Comparison of ENCODE assay signal across 11 cellular contexts in the genomic region with DNA sequence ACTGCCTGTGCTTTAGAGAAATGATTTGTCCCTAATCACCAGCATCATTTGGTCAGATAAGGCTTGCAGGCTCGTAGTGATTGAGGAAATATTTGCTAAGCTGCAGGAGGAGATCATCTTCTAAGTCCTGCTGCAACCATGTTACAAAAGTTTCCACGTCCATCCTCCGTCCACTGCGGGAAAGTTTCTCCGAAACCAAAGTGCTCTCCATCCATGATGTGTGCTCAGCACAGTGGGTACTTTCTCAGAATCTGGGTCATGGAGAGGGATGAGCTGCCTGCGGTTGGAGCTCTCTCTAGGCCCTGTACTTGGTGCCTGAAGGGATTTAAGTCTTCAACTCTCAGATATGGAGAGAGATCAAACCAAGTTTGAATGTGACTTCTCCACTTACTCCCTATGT. TPM values are rescaled to one million over a fixed set of nuclear protein-coding genes. Genes with fewer than 3 reads are reported as not detected.
DNase-seq lines count a peak whose midpoint lies in the region; TF ChIP-seq lines count a peak whose summit lies in the region.
"Had no signal": no experiment of that assay in that cellular context is flagged by ENCODE, and none has a peak within 500 bp of the region (broad histone marks: within the 10 kb centered on the region; RNA-seq: fewer than 3 reads in every experiment).

No MANE protein-coding gene starts in this region.

- POLR2A ChIA-PET in HEK293T (lab: Yijun Ruan, JAX), result interaction anchor here (0.6 kb wide), 1 partner anchor 29 kb away, joined by 3 read pairs; no protein-coding TSS in a partner anchor

- H3K4me3 ChIP-seq in Peyer's patch (no peak overlapping the region), dorsolateral prefrontal cortex (no peak overlapping the region), ovary (no peak overlapping the region)

- no peak for TF ChIP-seq CTCF in C4-2B (conservative IDR thresholded peaks at IDR 0.05)
- TF ChIP-seq CTCF in Peyer's patch (IDR thresholded peaks at IDR 0.05), result no peak
- no peak for TF ChIP-seq CTCF in dorsolateral prefrontal cortex (IDR thresholded peaks at IDR 0.05 in 54 of 56, conservative IDR thresholded peaks at IDR 0.05 in 2 of 56; ENCODE audit: low read depth in 1 of 56, partially characterized antibody in 56 of 56)
- no peak for TF ChIP-seq CTCF in ovary (IDR thresholded peaks at IDR 0.05)

- no peak for DNase-seq in Peyer's patch
- DNase-seq in dorsolateral prefrontal cortex, result no peak
- no peak for DNase-seq in ovary
- no peak for DNase-seq in HEK293T (ENCODE audit: extremely low spot score)
- DNase-seq in UCSD-AML1 (lab: John Stamatoyannopoulos, UW; ENCODE audit: unreplicated experiment), result no peak
- DNase-seq in 8988T, result no peak
- no peak for DNase-seq in cortex of kidney (lab: John Stamatoyannopoulos, UW)
- DNase-seq: DMS79, NCI-H226 had no signal

- H3K9me3 ChIP-seq in Peyer's patch, result no peaks in the 10 kb centered on the region
- no peaks in the 10 kb centered on the region for H3K9me3 ChIP-seq in ovary

- CTCF ChIA-PET in HEK293T (lab: Yijun Ruan, JAX), result interaction anchor here (0.6 to 0.8 kb wide), 2 partner anchors 9 to 40 kb away, joined by 3 read pairs; no protein-coding TSS in a partner anchor

- H3K4me1 ChIP-seq in Peyer's patch (peaks cover 0 to 16% (median 8%) of the 10 kb centered on the region in 4 donors), ovary (ENCODE audit: insufficient read depth) (peaks cover 2% of the 10 kb centered on the region)

- H3K27ac ChIP-seq in C4-2B (peak overlapping the region; percentile 72), Peyer's patch (peak overlapping the region in 3 of 4 donors; percentile 76 to 89 (median 87)), dorsolateral prefrontal cortex (peak overlapping the region; percentile 49 to 96 (median 91)), ovary (peak overlapping the region; percentile 88)

- H3K36me3 ChIP-seq in Peyer's patch (no peaks in the 10 kb centered on the region), ovary (no peaks in the 10 kb centered on the region)

- no peak for TF ChIP-seq POLR2A in Peyer's patch (IDR thresholded peaks at IDR 0.05)
- no peak for TF ChIP-seq POLR2A in ovary (IDR thresholded peaks at IDR 0.05)

- 92 to 94% (median 93%) methylated on average over 6 of the region's 6 CpGs for WGBS in ovary, 3 donors

- TF ChIP-seq EP300 in ovary (IDR thresholded peaks at IDR 0.05), result no peak

- no peaks in the 10 kb centered on the region for H3K27me3 ChIP-seq in Peyer's patch
- no peaks in the 10 kb centered on the region for H3K27me3 ChIP-seq in dorsolateral prefrontal cortex
- no peaks in the 10 kb centered on the region for H3K27me3 ChIP-seq in ovary

- intact Hi-C loops in dorsolateral prefrontal cortex (cut with DNase I) (no loop called here), ovary (cut with DNase I) (no loop called here)

TF ChIP-seq in HEK293T, 16 proteins besides CTCF, POLR2A, EP300 and RAD21:
- no peak for TF ChIP-seq SUZ12 (IDR thresholded peaks at IDR 0.05)
- TF ChIP-seq ARNT (IDR thresholded peaks at IDR 0.05), result no peak
- no peak for TF ChIP-seq LEF1 (IDR thresholded peaks at IDR 0.05; ENCODE audit: borderline replicate concordance)

RNA-seq across cellular contexts. Expression of a gene that starts 39.3 kb away (rescaled TPM):
- total RNA-seq in Peyer's patch, result 1 to 10 TPM in 1 of 4 donors, under 1 TPM in 1, not detected in 2; 0.57 to 2.5 TPM
- total RNA-seq in dorsolateral prefrontal cortex, result 1 to 10 TPM in 110 of 120 experiments, under 1 TPM in 10; 0.53 to 6.7 (median 2.2) TPM
- 1 to 10 TPM in 3 of 7 donors, under 1 TPM in 1, not detected in 3; 0.26 to 2.0 (median 1.6) TPM for total RNA-seq in ovary
- 1 to 10 TPM in 1 of 2 donors, under 1 TPM in 1; 0.24 to 1.1 TPM for polyA plus RNA-seq in ovary
- total RNA-seq: SK-MEL-5 had no signal
